ENCODE assay signal across 25 cellular contexts in the genomic region with DNA sequence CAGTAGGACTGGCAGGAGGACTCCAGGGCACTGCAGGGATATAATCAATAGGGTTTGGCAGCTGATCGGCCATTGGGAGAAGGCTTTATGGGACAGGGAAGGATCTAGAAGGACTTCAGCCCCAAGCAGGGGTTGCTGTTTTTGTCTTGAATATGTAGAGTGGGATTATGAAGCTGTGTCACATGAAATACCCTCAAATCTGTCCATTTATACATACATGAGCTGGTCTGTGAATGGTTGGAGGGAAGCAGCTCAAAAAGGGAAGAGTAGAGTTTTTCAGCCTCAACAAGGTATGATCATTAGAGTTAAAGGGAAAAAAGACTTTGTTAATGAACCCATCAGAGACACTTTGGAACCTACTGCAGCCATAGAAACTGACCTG.
A peak's percentile ranks its signal among the peaks of the same experiment; 100 is the strongest.
DNase-seq lines count a peak whose midpoint lies in the region; ATAC-seq, FAIRE-seq and TF ChIP-seq lines count a peak whose summit lies in the region.
"Had no signal": no experiment of that assay in that cellular context is flagged by ENCODE, and none has a peak within 500 bp of the region (broad histone marks: within the 10 kb centered on the region; RNA-seq: fewer than 3 reads in every experiment).

No MANE protein-coding gene starts in this region.

- no peak overlapping the region for H3K14ac ChIP-seq in mesenchymal stem cell (ENCODE audit: low read length in 2 of 2)

- no peak overlapping the region for H3K4ac ChIP-seq in mesenchymal stem cell (ENCODE audit: low read depth in 1 of 2, low read length in 2 of 2)

- H3K79me1 ChIP-seq in mesenchymal stem cell (replicated peaks; ENCODE audit: low read length, poor library complexity, severe bottlenecking) = no peaks in the 10 kb centered on the region

- H2BK15ac ChIP-seq in mesenchymal stem cell (ENCODE audit: low read depth, poor library complexity, severe bottlenecking) = no peak overlapping the region

- in situ Hi-C loops in HepG2 (cut with HindIII; ENCODE audit: extremely low pct_ligation_motif_present, low pct_unique_long_range_greater_than_20kb) = no loop called here

- H3K27me3 ChIP-seq in HepG2 (ENCODE audit: control insufficient read depth in 1 of 2, insufficient read depth in 2 of 2, low read length in 2 of 2) = no peaks in the 10 kb centered on the region
- no peaks in the 10 kb centered on the region for H3K27me3 ChIP-seq in right lobe of liver
- no peaks in the 10 kb centered on the region for H3K27me3 ChIP-seq in mesenchymal stem cell (ENCODE audit: control insufficient read depth in 1 of 2, insufficient read depth in 1 of 2, low read length in 2 of 2)
- H3K27me3 ChIP-seq: adrenal gland, cardiac muscle cell, dorsolateral prefrontal cortex, gastroesophageal sphincter, vagina had no signal

- BruUV-seq in HepG2 (replicated peaks; lab: Mats Ljungman, UMichigan) = no TSS peak

- H3K27ac ChIP-seq in HepG2 (ENCODE audit: extremely low read length, insufficient read depth, low read length) = no peak overlapping the region
- no peak overlapping the region for H3K27ac ChIP-seq in right lobe of liver
- no peak overlapping the region for H3K27ac ChIP-seq in mesenchymal stem cell (ENCODE audit: low read length, poor library complexity, severe bottlenecking)
- H3K27ac ChIP-seq: adrenal gland, cardiac muscle cell, dorsolateral prefrontal cortex, gastroesophageal sphincter, vagina had no signal

- H4K91ac ChIP-seq in mesenchymal stem cell (ENCODE audit: low read length) = no peak overlapping the region

- no peak overlapping the region for H2BK120ac ChIP-seq in mesenchymal stem cell (ENCODE audit: low read depth, low read length)

- TF ChIP-seq CTCF in HepG2 (CRISPR knock-in tag; IDR thresholded peaks at IDR 0.05) = no peak
- TF ChIP-seq CTCF in right lobe of liver (IDR thresholded peaks at IDR 0.05) = no peak

- H3K23ac ChIP-seq in mesenchymal stem cell (ENCODE audit: low read length in 2 of 2) = no peak overlapping the region

- peaks cover 21% of the 10 kb centered on the region for H3K4me1 Mint-ChIP-seq in T-helper 17 cell

- TF ChIP-seq EP300 in HepG2 (IDR thresholded peaks at IDR 0.05; ENCODE audit: low read depth in 2 of 2, low read length in 2 of 2) (no peak), HepG2 (CRISPR knock-in tag; IDR thresholded peaks at IDR 0.05; ENCODE audit: borderline replicate concordance) (no peak)

- no peaks in the 10 kb centered on the region for H3K27me3 Mint-ChIP-seq in T-helper 17 cell

- H3K4me3 ChIP-seq in HepG2 (replicated peaks in 1 of 3; ENCODE audit: insufficient read depth in 1 of 3, low read depth in 2 of 3, low read length in 3 of 3) = no peak overlapping the region
- H3K4me3 ChIP-seq in right lobe of liver = no peak overlapping the region
- H3K4me3 ChIP-seq in mesenchymal stem cell (ENCODE audit: insufficient read depth in 1 of 2, low read depth in 1 of 2, low read length in 2 of 2) = no peak overlapping the region
- H3K4me3 ChIP-seq: adrenal gland, cardiac muscle cell, dorsolateral prefrontal cortex, gastroesophageal sphincter, GM23248, vagina had no signal

- no peak overlapping the region for H2AK5ac ChIP-seq in mesenchymal stem cell (ENCODE audit: low read length, severe bottlenecking)

- H2AFZ ChIP-seq in HepG2 (ENCODE audit: low read length) = no peak overlapping the region
- H2AFZ ChIP-seq in mesenchymal stem cell (ENCODE audit: low read depth, low read length) = no peak overlapping the region

- peak overlapping the region; percentile 75 for H3K27ac Mint-ChIP-seq in T-helper 17 cell
- H3K27ac Mint-ChIP-seq: activated CD4-positive, alpha-beta memory T cell treated with anti-CD3 and anti-CD28 coated beads, Interleukin-2, amount 10 ng/mL, durations not matched to agents 7 days and 5 days; T-helper 1 cell treated with Interleukin-12 subunit alpha and Interleukin-12 subunit beta and Interleukin-4 antibody, amounts not matched to agents 30 μg/mL and 1 μg/mL, for 36 hours had no signal

- H3K4me1 ChIP-seq in HepG2 (ENCODE audit: insufficient read depth, low read length) (peaks cover 24% of the 10 kb centered on the region), right lobe of liver (no peaks in the 10 kb centered on the region), mesenchymal stem cell (ENCODE audit: control insufficient read depth, insufficient read depth, low read depth, low read length) (no peaks in the 10 kb centered on the region)
- H3K4me1 ChIP-seq: adrenal gland, vagina had no signal

- no peak overlapping the region for H2BK12ac ChIP-seq in mesenchymal stem cell (ENCODE audit: low read length in 2 of 2)

- FAIRE-seq in HepG2 (lab: Jason Lieb, UNC) = no peak
- FAIRE-seq: small intestine had no signal

- no peak for TF ChIP-seq RAD21 in HepG2 (CRISPR knock-in tag; IDR thresholded peaks at IDR 0.05)

- H3K9me3 ChIP-seq in HepG2 (ENCODE audit: low read length) = no peaks in the 10 kb centered on the region
- no peaks in the 10 kb centered on the region for H3K9me3 ChIP-seq in right lobe of liver
- H3K9me3 ChIP-seq in T-helper 17 cell (ENCODE audit: control insufficient read depth, low read length, poor library complexity, severe bottlenecking) = no peaks in the 10 kb centered on the region
- no peaks in the 10 kb centered on the region for H3K9me3 ChIP-seq in mesenchymal stem cell (ENCODE audit: control insufficient read depth, low read length)
- H3K9me3 ChIP-seq: adrenal gland, gastroesophageal sphincter, vagina had no signal

- H3K4me2 ChIP-seq in HepG2 (ENCODE audit: low read depth, low read length) (peak overlapping the region; percentile 27; the same call in 1 of the 2 replicates), mesenchymal stem cell (ENCODE audit: low read length, poor library complexity, severe bottlenecking) (no peak overlapping the region)

- H3K36me3 Mint-ChIP-seq in T-helper 17 cell (ENCODE audit: low read depth) = no peaks in the 10 kb centered on the region

- no peak overlapping the region for H3K18ac ChIP-seq in mesenchymal stem cell (ENCODE audit: low read depth in 1 of 2, low read length in 2 of 2)

- H3K79me2 ChIP-seq in HepG2 (ENCODE audit: insufficient read depth, low read length) = no peaks in the 10 kb centered on the region

- DNase-seq in HepG2 (ENCODE audit: low spot score) = no peak
- no peak for DNase-seq in right lobe of liver
- no peak for DNase-seq in T-helper 17 cell
- no peak for DNase-seq in mesenchymal stem cell
- DNase-seq in T-helper 2 cell = no peak
- DNase-seq in epidermal melanocyte (ENCODE audit: insufficient read length, low spot score) = no peak
- DNase-seq: ACHN; activated CD4-positive, alpha-beta memory T cell treated with anti-CD3 and anti-CD28 coated beads, Interleukin-2, amount 10 ng/mL, durations not matched to agents 7 days and 5 days; adrenal gland; DMS79 treated with DMSO at 0.1 percent for 48 hours; dorsolateral prefrontal cortex; erythroblast; NCI-H1436; NCI-H2171 treated with DMSO at 0.1 percent for 48 hours; nephron progenitor cell; OCI-M1; small intestine; stimulated activated CD4-positive, alpha-beta T cell treated with anti-CD3 and anti-CD28 coated beads, Interleukin-4, amount 100 ng/mL, for 1 hour had no signal

- H3K9ac ChIP-seq in HepG2 (ENCODE audit: insufficient read depth, low read depth, low read length) (no peak overlapping the region), mesenchymal stem cell (ENCODE audit: low read length) (peak overlapping the region; percentile 17)

- H2BK5ac ChIP-seq in mesenchymal stem cell (ENCODE audit: low read depth, low read length, poor library complexity, severe bottlenecking) = no peak overlapping the region

- peak overlapping the region; percentile 13 for H3K4me3 Mint-ChIP-seq in T-helper 17 cell
- H3K4me3 Mint-ChIP-seq: activated CD4-positive, alpha-beta memory T cell treated with anti-CD3 and anti-CD28 coated beads, Interleukin-2, amount 10 ng/mL, durations not matched to agents 7 days and 5 days; nephron progenitor cell; T-helper 1 cell treated with Interleukin-12 subunit alpha and Interleukin-12 subunit beta and Interleukin-4 antibody, amounts not matched to agents 30 μg/mL and 1 μg/mL, for 36 hours had no signal

- no peak overlapping the region for H4K8ac ChIP-seq in mesenchymal stem cell (ENCODE audit: low read length)

- intact Hi-C loops in HepG2 (cut with micrococcal nuclease; ENCODE audit: unreplicated experiment) = no loop called here
- intact Hi-C loops in right lobe of liver (cut with DNase I) = no loop called here

- no peak for TF ChIP-seq POLR2A in HepG2 (IDR thresholded peaks at IDR 0.05; ENCODE audit: insufficient read depth in 1 of 2, low read depth in 2 of 2, low read length in 2 of 2)
- no peak for TF ChIP-seq POLR2A in right lobe of liver (IDR thresholded peaks at IDR 0.05)

- ATAC-seq in HepG2 (no peak), right lobe of liver (no peak), T-helper 17 cell (no peak), GM21576 (IDR thresholded peaks at IDR 0.05; ENCODE audit: unreplicated experiment) (no peak), HG02840 (IDR thresholded peaks at IDR 0.05; ENCODE audit: low FRiP score, unreplicated experiment) (no peak)

- CTCF ChIA-PET in HepG2 (lab: Yijun Ruan, JAX; ENCODE audit: low intra/inter-chr PET ratio, low total read pairs) = no interaction called here

- no peaks in the 10 kb centered on the region for H4K20me1 ChIP-seq in HepG2 (ENCODE audit: insufficient read depth, low read length)

- 77% methylated on average over 1 of the region's 1 CpG for WGBS in HepG2 (ENCODE audit: low lambda C conversion rate)
- WGBS in right lobe of liver (ENCODE audit: insufficient coverage, low coverage, low lambda C conversion rate, missing lambda C conversion rate) = 80% methylated on average over 1 of the region's 1 CpG
- 100% methylated on average over 1 of the region's 1 CpG for WGBS in mesenchymal stem cell

- no peaks in the 10 kb centered on the region for H3K36me3 ChIP-seq in HepG2 (replicated peaks in 1 of 2; ENCODE audit: control insufficient read depth in 1 of 2, insufficient read depth in 2 of 2, low read length in 2 of 2)
- H3K36me3 ChIP-seq in right lobe of liver = no peaks in the 10 kb centered on the region
- H3K36me3 ChIP-seq in mesenchymal stem cell (ENCODE audit: control insufficient read depth in 1 of 2, insufficient read depth in 2 of 2, low read depth in 1 of 2, low read length in 2 of 2) = no peaks in the 10 kb centered on the region
- H3K36me3 ChIP-seq: adrenal gland, cardiac muscle cell, gastroesophageal sphincter, vagina had no signal

- POLR2A ChIA-PET in HepG2 (lab: Yijun Ruan, JAX) = interaction anchor here (1.2 to 1.6 kb wide), 4 partner anchors 9 to 68 kb away, joined by 3 to 6 read pairs (median 3); no protein-coding TSS in a partner anchor

TF ChIP-seq in HepG2, 621 proteins besides CTCF, POLR2A, EP300 and RAD21 (continues in another document):
- TF ChIP-seq ZFP82 (CRISPR knock-in tag; IDR thresholded peaks at IDR 0.05; ENCODE audit: borderline replicate concordance) (no peak), ZNF138 (CRISPR knock-in tag; IDR thresholded peaks at IDR 0.05; ENCODE audit: low read depth) (no peak)
